19 cellular contexts compared by ENCODE assay signal in the genomic region with DNA sequence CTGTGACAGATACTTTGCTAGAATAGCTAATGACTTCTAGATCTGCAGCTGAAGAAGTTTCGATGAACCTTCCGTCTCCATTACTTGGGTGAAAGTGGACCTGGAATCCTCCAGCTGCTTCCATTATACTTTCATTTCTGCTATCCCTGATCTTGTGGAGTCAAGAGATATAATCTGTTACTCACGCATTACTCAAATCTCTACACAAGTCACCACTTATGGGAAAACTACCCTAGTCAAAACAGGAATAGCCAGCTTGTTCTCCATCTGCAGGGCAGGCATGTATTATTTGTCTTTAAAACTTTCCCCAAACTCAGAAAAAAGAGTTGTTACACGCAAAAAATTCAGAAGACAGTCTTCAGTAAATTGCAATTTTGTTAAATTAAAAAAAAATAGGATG.
"Had no signal": no experiment of that assay in that cellular context is flagged by ENCODE, and none has a peak within 500 bp of the region (broad histone marks: within the 10 kb centered on the region; RNA-seq: fewer than 3 reads in every experiment).

No MANE protein-coding gene starts in this region.

- H3K27me3 Mint-ChIP-seq: activated naive CD4-positive, alpha-beta T cell treated with anti-CD3 and anti-CD28 coated beads, Interleukin-2, amount 50 U/mL, for 24 hours had no signal

- H3K9me3 Mint-ChIP-seq: activated naive CD4-positive, alpha-beta T cell treated with anti-CD3 and anti-CD28 coated beads, Interleukin-2, amount 50 U/mL, for 24 hours; brain; natural killer cell treated with Interleukin-12 subunit alpha and Interleukin-12 subunit beta and Interleukin-15 and Interleukin-18, amount 100 ng/mL, for 72 hours; WTC11 had no signal

- H3K27ac ChIP-seq: heart left ventricle, psoas muscle, sigmoid colon, suprapubic skin, upper lobe of right lung had no signal

- H3K4me3 ChIP-seq: heart left ventricle, psoas muscle, sigmoid colon, suprapubic skin, upper lobe of right lung had no signal

- ATAC-seq: activated CD8-positive, alpha-beta T cell treated with anti-CD3 and anti-CD28 coated beads, Interleukin-2, amount 10 ng/mL, durations not matched to agents 7 days and 5 days; heart left ventricle; left lobe of liver; natural killer cell treated with Interleukin-12 subunit alpha and Interleukin-12 subunit beta and Interleukin-15 and Interleukin-18, amount 100 ng/mL, for 72 hours; psoas muscle; stimulated activated naive CD8-positive, alpha-beta T cell treated with anti-CD3 and anti-CD28 coated beads, Interleukin-15, Interleukin-2, amounts not matched to agents 100 U/mL and 50 U/mL, for 24 hours; upper lobe of right lung; WTC11 had no signal

- H3K9me3 ChIP-seq: heart left ventricle, psoas muscle, sigmoid colon, suprapubic skin, upper lobe of right lung had no signal

- DNase-seq: activated CD4-positive, alpha-beta T cell treated with anti-CD3 and anti-CD28 coated beads for 48 hours; activated CD8-positive, alpha-beta memory T cell treated with anti-CD3 and anti-CD28 coated beads, Interleukin-2, amount 50 U/mL, for 48 hours; activated CD8-positive, alpha-beta T cell treated with anti-CD3 and anti-CD28 coated beads, Interleukin-2, amount 10 ng/mL, durations not matched to agents 7 days and 5 days; amniotic stem cell; cerebellar nuclear complex; dermis blood vessel endothelial cell; heart left ventricle; psoas muscle; sigmoid colon; stimulated activated CD4-positive, alpha-beta T cell treated with anti-CD3 and anti-CD28 coated beads, Interleukin-12 subunit alpha, Interleukin-12 subunit beta, amount 100 ng/mL, for 4 hours; stimulated activated CD4-positive, alpha-beta T cell treated with anti-CD3 and anti-CD28 coated beads, Interleukin-2, amount 100 ng/mL, for 48 hours; stimulated activated naive CD8-positive, alpha-beta T cell treated with anti-CD3 and anti-CD28 coated beads, Interleukin-15, Interleukin-2, amounts not matched to agents 100 U/mL and 50 U/mL, for 24 hours; upper lobe of right lung had no signal

- H3K27ac Mint-ChIP-seq: activated CD8-positive, alpha-beta T cell treated with anti-CD3 and anti-CD28 coated beads, Interleukin-2, amount 10 ng/mL, durations not matched to agents 7 days and 5 days; activated naive CD4-positive, alpha-beta T cell treated with anti-CD3 and anti-CD28 coated beads, Interleukin-2, amount 50 U/mL, for 24 hours; brain; natural killer cell treated with Interleukin-12 subunit alpha and Interleukin-12 subunit beta and Interleukin-15 and Interleukin-18, amount 100 ng/mL, for 72 hours; WTC11 had no signal

- H3K36me3 ChIP-seq: heart left ventricle, sigmoid colon, suprapubic skin, upper lobe of right lung had no signal

- H3K36me3 Mint-ChIP-seq: activated naive CD4-positive, alpha-beta T cell treated with anti-CD3 and anti-CD28 coated beads, Interleukin-2, amount 50 U/mL, for 24 hours; natural killer cell treated with Interleukin-12 subunit alpha and Interleukin-12 subunit beta and Interleukin-15 and Interleukin-18, amount 100 ng/mL, for 72 hours had no signal

- H3K4me3 Mint-ChIP-seq: activated CD8-positive, alpha-beta T cell treated with anti-CD3 and anti-CD28 coated beads, Interleukin-2, amount 10 ng/mL, durations not matched to agents 7 days and 5 days; activated naive CD4-positive, alpha-beta T cell treated with anti-CD3 and anti-CD28 coated beads, Interleukin-2, amount 50 U/mL, for 24 hours; natural killer cell treated with Interleukin-12 subunit alpha and Interleukin-12 subunit beta and Interleukin-15 and Interleukin-18, amount 100 ng/mL, for 72 hours; WTC11 had no signal

- H3K27me3 ChIP-seq: heart left ventricle, sigmoid colon, suprapubic skin, upper lobe of right lung had no signal
